21 cellular contexts compared by ENCODE assay signal in genomic region chr1:109825774-109826173, GRCh38.
DNase-seq lines count a peak whose midpoint lies in the region; ATAC-seq and TF ChIP-seq lines count a peak whose summit lies in the region.
"Had no signal": no experiment of that assay in that cellular context is flagged by ENCODE, and none has a peak within 500 bp of the region (broad histone marks: within the 10 kb centered on the region; RNA-seq: fewer than 3 reads in every experiment).

No MANE protein-coding gene starts in this region.

- H3K4me3 Mint-ChIP-seq in activated CD4-positive, alpha-beta T cell treated with anti-CD3 and anti-CD28 coated beads, Interleukin-2, amount 10 ng/mL, durations not matched to agents 24 days and 14 days, result no peak overlapping the region
- H3K4me3 Mint-ChIP-seq in CD14-positive monocyte, result peak overlapping the region in 1 of 2 donors; percentile 53
- H3K4me3 Mint-ChIP-seq in activated CD4-positive, alpha-beta memory T cell treated with anti-CD3 and anti-CD28 coated beads, Interleukin-2, amount 10 ng/mL, durations not matched to agents 7 days and 5 days, result no peak overlapping the region
- H3K4me3 Mint-ChIP-seq in naive thymus-derived CD8-positive, alpha-beta T cell, result no peak overlapping the region
- H3K4me3 Mint-ChIP-seq: nephron had no signal

- H3K27ac Mint-ChIP-seq in activated CD4-positive, alpha-beta T cell treated with anti-CD3 and anti-CD28 coated beads, Interleukin-2, amount 10 ng/mL, durations not matched to agents 24 days and 14 days, result peak overlapping the region; percentile 78
- H3K27ac Mint-ChIP-seq in CD14-positive monocyte, result peak overlapping the region; percentile 0 to 80 (median 35)
- peak overlapping the region; percentile 45 for H3K27ac Mint-ChIP-seq in activated CD4-positive, alpha-beta memory T cell treated with anti-CD3 and anti-CD28 coated beads, Interleukin-2, amount 10 ng/mL, durations not matched to agents 7 days and 5 days
- peak overlapping the region in 1 of 10 donors; percentile 37 for H3K27ac Mint-ChIP-seq in naive thymus-derived CD8-positive, alpha-beta T cell
- H3K27ac Mint-ChIP-seq: nephron had no signal

- peaks cover 33% of the 10 kb centered on the region for H3K4me1 Mint-ChIP-seq in activated CD4-positive, alpha-beta T cell treated with anti-CD3 and anti-CD28 coated beads, Interleukin-2, amount 10 ng/mL, durations not matched to agents 24 days and 14 days
- H3K4me1 Mint-ChIP-seq in CD14-positive monocyte, result peaks cover 65% of the 10 kb centered on the region
- peaks cover 51% of the 10 kb centered on the region for H3K4me1 Mint-ChIP-seq in activated CD4-positive, alpha-beta memory T cell treated with anti-CD3 and anti-CD28 coated beads, Interleukin-2, amount 10 ng/mL, durations not matched to agents 7 days and 5 days
- H3K4me1 Mint-ChIP-seq in naive thymus-derived CD8-positive, alpha-beta T cell, result peaks cover 7 to 18% (median 12%) of the 10 kb centered on the region in 4 donors

- H3K4me2 ChIP-seq in OCI-LY7 (ENCODE audit: low read length), result no peak overlapping the region

- no peaks in the 10 kb centered on the region for H3K36me3 Mint-ChIP-seq in activated CD4-positive, alpha-beta T cell treated with anti-CD3 and anti-CD28 coated beads, Interleukin-2, amount 10 ng/mL, durations not matched to agents 24 days and 14 days (ENCODE audit: low read depth)
- H3K36me3 Mint-ChIP-seq in CD14-positive monocyte, result peaks cover 0 to 12% of the 10 kb centered on the region in 2 donors
- H3K36me3 Mint-ChIP-seq in activated CD4-positive, alpha-beta memory T cell treated with anti-CD3 and anti-CD28 coated beads, Interleukin-2, amount 10 ng/mL, durations not matched to agents 7 days and 5 days (ENCODE audit: low read depth), result no peaks in the 10 kb centered on the region
- no peaks in the 10 kb centered on the region for H3K36me3 Mint-ChIP-seq in naive thymus-derived CD8-positive, alpha-beta T cell

- no peaks in the 10 kb centered on the region for H3K27me3 ChIP-seq in suprapubic skin
- H3K27me3 ChIP-seq: ovary, vagina had no signal

- intact Hi-C loops in activated CD4-positive, alpha-beta T cell treated with anti-CD3 and anti-CD28 coated beads, Interleukin-2, amount 10 ng/mL, durations not matched to agents 24 days and 14 days (cut with micrococcal nuclease), result loop anchor here (1.0 to 5.0 kb wide), 3 partner anchors 23 to 65 kb away; no protein-coding TSS in a partner anchor
- intact Hi-C loops in CD14-positive monocyte (cut with micrococcal nuclease) (loop anchor here in 1 of 2 donors (5.0 kb wide), 1 partner anchor 33 kb away; no protein-coding TSS in a partner anchor), OCI-LY7 (cut with micrococcal nuclease; ENCODE audit: unreplicated experiment) (no loop called here)

- POLR2A ChIA-PET in activated CD4-positive, alpha-beta memory T cell treated with anti-CD3 and anti-CD28 coated beads, Interleukin-2, amount 10 ng/mL, durations not matched to agents 7 days and 5 days (lab: Charles Lee), result no interaction called here
- POLR2A ChIA-PET in OCI-LY7 (lab: Charles Lee), result interaction anchor here (0.7 to 1.2 kb wide), 2 partner anchors 9 to 503 kb away, joined by 3 read pairs; no protein-coding TSS in a partner anchor
- POLR2A ChIA-PET in naive thymus-derived CD8-positive, alpha-beta T cell (lab: Charles Lee), result no interaction called here

- H2AFZ ChIP-seq in OCI-LY7 (ENCODE audit: low read length), result no peak overlapping the region

- no peak overlapping the region for H3K27ac ChIP-seq in OCI-LY7 (ENCODE audit: low read depth, low read length, poor library complexity, severe bottlenecking)
- H3K27ac ChIP-seq in suprapubic skin, result no peak overlapping the region
- H3K27ac ChIP-seq: ovary, vagina had no signal

- DNase-seq in activated CD4-positive, alpha-beta T cell treated with anti-CD3 and anti-CD28 coated beads, Interleukin-2, amount 10 ng/mL, durations not matched to agents 24 days and 14 days, result no peak
- DNase-seq in activated CD4-positive, alpha-beta T cell treated with anti-CD3 and anti-CD28 coated beads for 48 hours, result no peak
- DNase-seq in CD14-positive monocyte (ENCODE audit: low spot score) (no peak), OCI-LY7 (ENCODE audit: low spot score) (no peak), suprapubic skin (ENCODE audit: low spot score in 2 of 2) (no peak)
- no peak for DNase-seq in activated CD4-positive, alpha-beta memory T cell treated with anti-CD3 and anti-CD28 coated beads, Interleukin-2, amount 10 ng/mL, durations not matched to agents 7 days and 5 days
- peak; percentile 22 for DNase-seq in stimulated activated CD8-positive, alpha-beta memory T cell treated with anti-CD3 and anti-CD28 coated beads, Interleukin-4, amount 100 ng/mL, for 48 hours
- no peak for DNase-seq in naive thymus-derived CD8-positive, alpha-beta T cell
- DNase-seq: activated CD4-positive, alpha-beta T cell treated with anti-CD3 and anti-CD28 coated beads, Interleukin-2, amount 50 U/mL, for 4 hours; amniotic stem cell; H7; NCI-H1048; NCI-H1694; OCI-M1; ovary; retina; small intestine; stimulated activated CD4-positive, alpha-beta T cell treated with anti-CD3 and anti-CD28 coated beads, Interleukin-1b, Interleukin-23, amount 100 ng/mL, for 48 hours had no signal

- peaks cover 4% of the 10 kb centered on the region for H3K9me3 Mint-ChIP-seq in activated CD4-positive, alpha-beta T cell treated with anti-CD3 and anti-CD28 coated beads, Interleukin-2, amount 10 ng/mL, durations not matched to agents 24 days and 14 days
- H3K9me3 Mint-ChIP-seq in CD14-positive monocyte, result peaks cover 0 to 5% (median 0%) of the 10 kb centered on the region in 7 donors
- H3K9me3 Mint-ChIP-seq in activated CD4-positive, alpha-beta memory T cell treated with anti-CD3 and anti-CD28 coated beads, Interleukin-2, amount 10 ng/mL, durations not matched to agents 7 days and 5 days, result no peaks in the 10 kb centered on the region
- H3K9me3 Mint-ChIP-seq in naive thymus-derived CD8-positive, alpha-beta T cell, result no peaks in the 10 kb centered on the region
- H3K9me3 Mint-ChIP-seq: nephron had no signal

- no peaks in the 10 kb centered on the region for H3K9me3 ChIP-seq in OCI-LY7 (ENCODE audit: low read length)
- no peaks in the 10 kb centered on the region for H3K9me3 ChIP-seq in suprapubic skin
- H3K9me3 ChIP-seq: ovary, vagina had no signal

- no peak overlapping the region for H3K4me3 ChIP-seq in OCI-LY7 (ENCODE audit: low read depth, low read length, poor library complexity, severe bottlenecking)
- H3K4me3 ChIP-seq in suprapubic skin, result no peak overlapping the region
- H3K4me3 ChIP-seq: ovary, vagina had no signal

- H3K36me3 ChIP-seq in OCI-LY7 (ENCODE audit: insufficient read depth, low read length), result no peaks in the 10 kb centered on the region
- H3K36me3 ChIP-seq in suprapubic skin, result no peaks in the 10 kb centered on the region
- H3K36me3 ChIP-seq: ovary, vagina had no signal

- no TSS peak for BruUV-seq in OCI-LY7 (replicated peaks; lab: Mats Ljungman, UMichigan)

- CTCF ChIA-PET in activated CD4-positive, alpha-beta memory T cell treated with anti-CD3 and anti-CD28 coated beads, Interleukin-2, amount 10 ng/mL, durations not matched to agents 7 days and 5 days (lab: Charles Lee), result interaction anchor here (1.4 kb wide), 1 partner anchor 35 kb away, joined by 3 read pairs; no protein-coding TSS in a partner anchor
- CTCF ChIA-PET in OCI-LY7 (lab: Charles Lee; ENCODE audit: unreplicated experiment), result interaction anchor here (1.0 kb wide), 1 partner anchor 47 kb away, joined by 3 read pairs; no protein-coding TSS in a partner anchor

- H3K4me1 ChIP-seq in OCI-LY7 (ENCODE audit: insufficient read depth, low read length, poor library complexity, severe bottlenecking), result peaks cover 6% of the 10 kb centered on the region
- peaks cover 32% of the 10 kb centered on the region for H3K4me1 ChIP-seq in suprapubic skin

- TF ChIP-seq POLR2A in suprapubic skin (IDR thresholded peaks at IDR 0.05), result no peak

- ATAC-seq in naive thymus-derived CD8-positive, alpha-beta T cell, result no peak
- ATAC-seq: HepG2 had no signal

- no peaks in the 10 kb centered on the region for H3K9me2 ChIP-seq in OCI-LY7 (ENCODE audit: insufficient read depth, low read length)

- no peaks in the 10 kb centered on the region for H3K27me3 Mint-ChIP-seq in activated CD4-positive, alpha-beta T cell treated with anti-CD3 and anti-CD28 coated beads, Interleukin-2, amount 10 ng/mL, durations not matched to agents 24 days and 14 days
- peaks cover 8 to 12% (median 10%) of the 10 kb centered on the region in 3 donors for H3K27me3 Mint-ChIP-seq in CD14-positive monocyte (ENCODE audit: low read depth in 3 of 3)
- H3K27me3 Mint-ChIP-seq in activated CD4-positive, alpha-beta memory T cell treated with anti-CD3 and anti-CD28 coated beads, Interleukin-2, amount 10 ng/mL, durations not matched to agents 7 days and 5 days, result no peaks in the 10 kb centered on the region
- no peaks in the 10 kb centered on the region for H3K27me3 Mint-ChIP-seq in naive thymus-derived CD8-positive, alpha-beta T cell

- no peaks in the 10 kb centered on the region for H4K20me1 ChIP-seq in OCI-LY7 (ENCODE audit: insufficient read depth, low read length)

- no peak for TF ChIP-seq CTCF in CD14-positive monocyte (IDR thresholded peaks at IDR 0.05)
- TF ChIP-seq CTCF in OCI-LY7 (conservative IDR thresholded peaks at IDR 0.05; ENCODE audit: low read length), result no peak
- TF ChIP-seq CTCF in suprapubic skin (IDR thresholded peaks at IDR 0.05), result no peak

- no peaks in the 10 kb centered on the region for H3K79me2 ChIP-seq in OCI-LY7 (ENCODE audit: insufficient read depth, low read depth, low read length)

- TF ChIP-seq EP300 in suprapubic skin (IDR thresholded peaks at IDR 0.05), result no peak
